8 cellular contexts compared by ENCODE assay signal in genomic region chr4:18020671-18021469, GRCh38. TPM values are rescaled to one million over a fixed set of nuclear protein-coding genes. Genes with fewer than 3 reads are reported as not detected.
DNase-seq lines count a peak whose midpoint lies in the region; ATAC-seq and TF ChIP-seq lines count a peak whose summit lies in the region.

No MANE protein-coding gene starts in this region.

- no peaks in the 10 kb centered on the region for H3K9me3 ChIP-seq in mononuclear cell (ENCODE audit: low read depth, low read length)

- peak; percentile 13 for ATAC-seq in GM21381 (IDR thresholded peaks at IDR 0.05; ENCODE audit: unreplicated experiment)

- peak overlapping the region; percentile 84 for H3K4me3 ChIP-seq in mononuclear cell (ENCODE audit: low read length)

- no peaks in the 10 kb centered on the region for H3K27me3 ChIP-seq in mononuclear cell (ENCODE audit: insufficient read depth, low read length)

- peak; percentile 74 for DNase-seq in COLO668 (lab: John Stamatoyannopoulos, UW; ENCODE audit: unreplicated experiment)
- DNase-seq in HT1080 (ENCODE audit: low read depth), result peak; percentile 91
- DNase-seq in NOMO-1 treated with dmso at 0.1 percent for 144 hours (lab: John Stamatoyannopoulos, UW; ENCODE audit: unreplicated experiment), result peak; percentile 20
- DNase-seq in activated T-cell treated with anti-CD3 and anti-CD28 coated beads, Interleukin-2, amount 50 U/mL, for 1 hour, result peak; percentile 46
- DNase-seq in erythroblast (lab: John Stamatoyannopoulos, UW), result peak; percentile 79 to 81
- DNase-seq in stimulated activated naive CD4-positive, alpha-beta T cell treated with Interleukin-2 at 50 U/mL for 16 hours (lab: John Stamatoyannopoulos, UW), result peak; percentile 17

- no peak for TF ChIP-seq POLR2A in erythroblast (IDR thresholded peaks at IDR 0.05; ENCODE audit: low read length)

- H3K4me1 ChIP-seq in mononuclear cell (ENCODE audit: insufficient read depth, low read length), result peaks cover 24% of the 10 kb centered on the region

RNA-seq across cellular contexts. Expression of gene LCORL, which starts 0.7 kb away (rescaled TPM):
- total RNA-seq in HT1080 (2014; rRNA removed; shearing (Covaris generic)), result 15.9 and 20.0 TPM in 2 replicates
- 8.1 and 10.4 TPM in 2 replicates for polyA plus RNA-seq in HT1080 (2015; cell fraction: cytosol; rRNA removed)
- polyA plus RNA-seq in HT1080 (2015; cell fraction: nucleus; rRNA removed), result 13.2 and 20.3 TPM in 2 replicates
- 16.4 TPM for total RNA-seq in mononuclear cell

Comparison
In these comparisons a context has a peak if more than half of its experiments do, and no peak if none do; other contexts are left out.
1. Peak in every context shown above with its lines: DNase-seq, ATAC-seq and H3K4me3 ChIP-seq.
2. DNase-seq: peak in every context shown above with its lines; median percentile 91 in HT1080; 80 in erythroblast; 74 in COLO668; 46 in activated T-cell treated with anti-CD3 and anti-CD28 coated beads, Interleukin-2, amount 50 U/mL, for 1 hour; 20 in NOMO-1 treated with dmso at 0.1 percent for 144 hours; 17 in stimulated activated naive CD4-positive, alpha-beta T cell treated with Interleukin-2 at 50 U/mL for 16 hours.